8 cellular contexts compared by ENCODE assay signal in the genomic region with DNA sequence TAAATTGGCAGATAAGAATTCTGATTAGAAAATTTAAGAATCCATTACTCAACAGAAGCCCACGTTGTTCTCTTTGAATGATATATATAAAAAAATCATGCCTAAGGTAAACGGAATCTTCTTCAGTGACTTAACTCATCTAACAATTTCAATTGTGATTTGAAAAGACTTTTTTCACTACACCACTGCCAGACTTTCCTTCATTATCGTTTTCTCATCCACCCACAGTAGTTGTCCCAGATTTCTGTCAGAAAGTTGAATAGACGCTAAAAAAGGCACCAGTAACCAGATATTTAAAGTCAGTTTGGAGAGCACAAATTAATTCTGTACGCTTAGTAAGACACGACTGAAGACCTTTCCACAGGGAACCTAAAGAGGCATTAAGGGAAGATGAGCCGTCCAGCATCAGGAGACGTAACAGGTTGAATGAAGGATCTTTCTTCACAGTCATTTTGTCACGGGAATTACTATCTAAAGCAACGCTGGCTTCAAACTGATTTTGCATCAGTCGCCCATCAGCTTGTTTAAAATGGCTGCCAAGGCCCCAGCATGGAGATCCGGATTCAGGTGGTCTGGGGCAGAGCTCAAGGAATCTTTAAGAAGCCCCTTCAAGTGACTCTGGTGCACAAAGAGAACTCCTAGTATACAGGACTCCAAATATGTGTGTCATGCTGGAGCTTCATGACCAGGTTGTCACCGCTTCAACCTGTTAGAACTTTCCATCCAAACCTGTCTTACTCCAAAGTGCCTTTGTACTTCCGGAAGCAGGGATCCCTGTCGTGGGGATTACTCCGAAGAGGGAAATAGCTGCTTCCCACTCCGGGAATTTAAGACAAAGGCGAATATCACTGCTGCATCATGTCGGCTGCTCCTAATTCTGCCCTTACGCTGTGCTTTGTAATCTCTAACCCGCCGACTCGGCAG. TPM values are rescaled to one million over a fixed set of nuclear protein-coding genes. Genes with fewer than 3 reads are reported as not detected.
DNase-seq lines count a peak whose midpoint lies in the region; ATAC-seq, FAIRE-seq and TF ChIP-seq lines count a peak whose summit lies in the region.

No MANE protein-coding gene starts in this region.

- H3K56ac ChIP-seq in H1 (replicated peaks; ENCODE audit: insufficient read length, low read depth, low read length) = no peak overlapping the region

- peak overlapping the region; percentile 63 for H3K27ac ChIP-seq in RWPE2 (ENCODE audit: poor library complexity, severe bottlenecking)
- H3K27ac ChIP-seq in H1 (ENCODE audit: low read depth, low read length) = peak overlapping the region; percentile 68

- POLR2A ChIA-PET in H1 (lab: Charles Lee; ENCODE audit: partially characterized antibody) = interaction anchor here (0.7 to 3.3 kb wide), 10 partner anchors 9 to 142 kb away, joined by 3 to 19 read pairs (median 6); no protein-coding TSS in a partner anchor

- H4K5ac ChIP-seq in H1 (ENCODE audit: insufficient read length, low read depth, low read length) = peak overlapping the region; percentile 20

- peaks cover 10% of the 10 kb centered on the region; the same call in 1 of the 2 replicates for H3K23me2 ChIP-seq in H1 (ENCODE audit: low read depth, low read length)

- no peak overlapping the region for H2AK5ac ChIP-seq in H1 (ENCODE audit: low read depth, low read length)

- no peak for TF ChIP-seq CTCF in RWPE2 (IDR thresholded peaks at IDR 0.05; ENCODE audit: poor library complexity, severe bottlenecking)
- TF ChIP-seq CTCF in H1 (IDR thresholded peaks at IDR 0.05; ENCODE audit: control extremely low read depth in 1 of 3, insufficient read depth in 1 of 3, low read depth in 1 of 3, low read length in 3 of 3) = no peak

- peak overlapping the region; percentile 91 for H2BK5ac ChIP-seq in H1 (ENCODE audit: low read depth, low read length)

- peak; percentile 49 to 76 for TF ChIP-seq POLR2A in H1 (IDR thresholded peaks at IDR 0.05; ENCODE audit: control extremely low read depth in 1 of 2, low read depth in 2 of 2, low read length in 2 of 2)

- no peak for DNase-seq in activated naive CD4-positive, alpha-beta T cell treated with anti-CD3 and anti-CD28 coated beads, Interleukin-2, amount 10 ng/mL, durations not matched to agents 7 days and 5 days
- DNase-seq in activated naive CD4-positive, alpha-beta T cell treated with anti-CD3 and anti-CD28 coated beads, Interleukin-2, amount 50 U/mL, for 16 hours = no peak
- DNase-seq in RWPE2 (ENCODE audit: low spot score) = no peak
- peak in 1 of 2 experiments; percentile 58 for DNase-seq in H1 (ENCODE audit: low read depth in 1 of 2, low spot score in 2 of 2)
- DNase-seq in myocyte (ENCODE audit: low read depth) = peak; percentile 51
- no peak for DNase-seq in NCI-H2171 treated with DMSO at 0.1 percent for 48 hours (lab: John Stamatoyannopoulos, UW)
- no peak for DNase-seq in kidney glomerular epithelial cell (lab: John Stamatoyannopoulos, UW)

- H3K27ac Mint-ChIP-seq in activated naive CD4-positive, alpha-beta T cell treated with anti-CD3 and anti-CD28 coated beads, Interleukin-2, amount 10 ng/mL, durations not matched to agents 7 days and 5 days = peak overlapping the region; percentile 93

- H2AFZ ChIP-seq in H1 (ENCODE audit: low read length) = 0 out of 2 replicates have a peak overlapping the region, but pooled peaks have one; percentile 4

- TF ChIP-seq RAD21 in H1 (IDR thresholded peaks at IDR 0.05 in 1 of 2, conservative IDR thresholded peaks at IDR 0.05 in 1 of 2; ENCODE audit: low read depth in 2 of 2, low read length in 2 of 2) = no peak

- no peak overlapping the region for H3K23ac ChIP-seq in H1 (ENCODE audit: insufficient read length)

- H3K9me3 ChIP-seq in RWPE2 (ENCODE audit: severe bottlenecking) (no peaks in the 10 kb centered on the region), H1 (ENCODE audit: insufficient read depth in 2 of 2, low read depth in 1 of 2, low read length in 1 of 2) (no peaks in the 10 kb centered on the region)

- peak overlapping the region; percentile 96 for H3K4me3 Mint-ChIP-seq in activated naive CD4-positive, alpha-beta T cell treated with anti-CD3 and anti-CD28 coated beads, Interleukin-2, amount 10 ng/mL, durations not matched to agents 7 days and 5 days

- WGBS in H1 (ENCODE audit: extremely low coverage in 1 of 2, insufficient coverage in 1 of 2, insufficient read length in 1 of 2, insufficient replicate concordance in 2 of 2, low coverage in 1 of 2, low lambda C conversion rate in 2 of 2, missing lambda C conversion rate in 1 of 2), 2 experiments = 31% methylated on average over 23 of the region's 23 CpGs; no CpG with 5 or more reads in 1 of the 2 experiments

- H3K4me1 ChIP-seq in RWPE2 (ENCODE audit: insufficient read depth, poor library complexity, severe bottlenecking) (peaks cover 10% of the 10 kb centered on the region), H1 (replicated peaks in 1 of 4; ENCODE audit: control insufficient read depth in 3 of 4, insufficient read depth in 4 of 4, low read length in 3 of 4) (peaks cover 0 to 8% (median 4%) of the 10 kb centered on the region in 4 experiments; a peak in 4 of 7 replicates)

- peak overlapping the region; percentile 95; the same call in 1 of the 2 replicates for H4K8ac ChIP-seq in H1 (ENCODE audit: extremely low read depth, insufficient read depth, low read length)

- H2BK20ac ChIP-seq in H1 (ENCODE audit: low read length) = no peak overlapping the region

- H3K27me3 Mint-ChIP-seq in activated naive CD4-positive, alpha-beta T cell treated with anti-CD3 and anti-CD28 coated beads, Interleukin-2, amount 10 ng/mL, durations not matched to agents 7 days and 5 days = peaks cover 24% of the 10 kb centered on the region

- H3K9me3 Mint-ChIP-seq in activated naive CD4-positive, alpha-beta T cell treated with anti-CD3 and anti-CD28 coated beads, Interleukin-2, amount 10 ng/mL, durations not matched to agents 7 days and 5 days = no peaks in the 10 kb centered on the region

- peak overlapping the region; percentile 12 for H4K91ac ChIP-seq in H1 (replicated peaks; ENCODE audit: insufficient read length, low read length)

- H3K14ac ChIP-seq in H1 (ENCODE audit: insufficient read length) = no peak overlapping the region

- H3K4me3 ChIP-seq in RWPE2 (ENCODE audit: severe bottlenecking) (peak overlapping the region; percentile 56), H1 (ENCODE audit: extremely low read depth in 1 of 4, insufficient read depth in 2 of 4, low read depth in 3 of 4, low read length in 4 of 4) (peak overlapping the region; percentile 85 to 96 (median 88))

- no peak overlapping the region for H2BK15ac ChIP-seq in H1 (ENCODE audit: low read length)

- H4K20me1 ChIP-seq in H1 (replicated peaks in 1 of 2; ENCODE audit: control insufficient read depth in 1 of 2, insufficient read depth in 2 of 2, low read length in 2 of 2) = no peaks in the 10 kb centered on the region

- H2BK12ac ChIP-seq in H1 (ENCODE audit: low read depth, low read length) = peak overlapping the region; percentile 64; the same call in 1 of the 2 replicates

- peaks cover 56% of the 10 kb centered on the region for H3K4me1 Mint-ChIP-seq in activated naive CD4-positive, alpha-beta T cell treated with anti-CD3 and anti-CD28 coated beads, Interleukin-2, amount 10 ng/mL, durations not matched to agents 7 days and 5 days

- no peak overlapping the region for H2BK120ac ChIP-seq in H1 (replicated peaks; ENCODE audit: low read depth, low read length)

- CTCF ChIA-PET in activated naive CD4-positive, alpha-beta T cell treated with anti-CD3 and anti-CD28 coated beads, Interleukin-2, amount 10 ng/mL, durations not matched to agents 7 days and 5 days (lab: Charles Lee) = interaction anchor here (0.7 to 2.1 kb wide), 4 partner anchors 9 to 78 kb away, joined by 3 to 7 read pairs (median 4); no protein-coding TSS in a partner anchor
- CTCF ChIA-PET in H1 (lab: Charles Lee; ENCODE audit: partially characterized antibody) = interaction anchor here (0.7 to 1.5 kb wide), 7 partner anchors 8 to 554 kb away, joined by 3 to 7 read pairs (median 3); no protein-coding TSS in a partner anchor

- no peaks in the 10 kb centered on the region for H3K27me3 ChIP-seq in RWPE2 (ENCODE audit: insufficient read depth, poor library complexity, severe bottlenecking)
- peaks cover 0 to 9% (median 5%) of the 10 kb centered on the region in 4 experiments; a peak in 3 of 7 replicates for H3K27me3 ChIP-seq in H1 (replicated peaks in 1 of 4; ENCODE audit: control insufficient read depth in 3 of 4, extremely low read depth in 1 of 4, insufficient read depth in 3 of 4, low read length in 3 of 4)

- no peak overlapping the region for H3K4ac ChIP-seq in H1 (replicated peaks; ENCODE audit: insufficient read length, low read depth, low read length)

- FAIRE-seq in H1 (lab: Jason Lieb, UNC) = peak; percentile 50

- H3K36me3 ChIP-seq in RWPE2 (ENCODE audit: low read depth) = peaks cover 24% of the 10 kb centered on the region
- H3K36me3 ChIP-seq in H1 (ENCODE audit: control insufficient read depth in 2 of 4, insufficient read depth in 4 of 4, low read length in 3 of 4) = no peaks in the 10 kb centered on the region; a peak in 1 of 8 replicates

- peaks cover 12% of the 10 kb centered on the region for H3K36me3 Mint-ChIP-seq in activated naive CD4-positive, alpha-beta T cell treated with anti-CD3 and anti-CD28 coated beads, Interleukin-2, amount 10 ng/mL, durations not matched to agents 7 days and 5 days

- H3K9ac ChIP-seq in H1 (replicated peaks in 1 of 4; ENCODE audit: extremely low read depth in 1 of 4, low read depth in 3 of 4, low read length in 3 of 4) = peak overlapping the region; percentile 83 to 96 (median 91)

- no peaks in the 10 kb centered on the region; the same call in 1 of the 2 replicates for H3K79me1 ChIP-seq in H1 (ENCODE audit: low read depth, low read length)

- no peak for TF ChIP-seq EP300 in H1 (IDR thresholded peaks at IDR 0.05; ENCODE audit: borderline replicate concordance in 1 of 2, low read depth in 2 of 2, low read length in 2 of 2)

- peak overlapping the region; percentile 80 to 99 for H3K4me2 ChIP-seq in H1 (ENCODE audit: insufficient read depth in 1 of 2, low read depth in 2 of 2, low read length in 2 of 2)

- ATAC-seq in RWPE2 (ENCODE audit: low read depth) = no peak; the same call in 2 of the 3 replicates
- no peak for ATAC-seq in GM18867 (IDR thresholded peaks at IDR 0.05; ENCODE audit: unreplicated experiment)

- peaks cover 0 to 44% of the 10 kb centered on the region in 2 experiments; a peak in 3 of 4 replicates for H3K79me2 ChIP-seq in H1 (ENCODE audit: control insufficient read depth in 1 of 2, insufficient read depth in 2 of 2, low read length in 2 of 2)

- H3K18ac ChIP-seq in H1 (ENCODE audit: extremely low read depth, low read length) = peak overlapping the region; percentile 52; the same call in 1 of the 2 replicates

RNA-seq across cellular contexts. Expression of gene HIGD1A, which starts 1.2 kb away (rescaled TPM):
- 94.7 and 95.4 TPM in 2 replicates for total RNA-seq in H1 (2021; fragmentation: NEBNext Ultra II Directional; extraction: Animal tissue kit (Norgen Biotek cat#: 25700))
- polyA plus RNA-seq in H1 (2011; rRNA removed) = 33.5 and 67.3 TPM in 2 replicates
- polyA plus RNA-seq in H1 (2011; cell fraction: cytosol; rRNA removed) = 106 TPM
- 7.9 TPM for polyA plus RNA-seq in H1 (2011; cell fraction: nucleus; rRNA removed)
- 60.1 to 100 TPM (median 79.3 TPM) in 4 replicates for polyA plus RNA-seq in H1 (2012, experiment 1 of 2)
- polyA plus RNA-seq in H1 (2012, experiment 2 of 2) = 55.6 TPM
- 97.9 TPM for polyA plus RNA-seq in H1 (2013, experiment 1 of 2)
- 106 TPM for polyA plus RNA-seq in H1 (2013, experiment 2 of 2)
- polyA minus RNA-seq in H1 (2011; rRNA and poly(A)+ RNA removed) = 22.6 and 37.3 TPM in 2 replicates
- polyA minus RNA-seq in H1 (2011; cell fraction: cytosol; rRNA and poly(A)+ RNA removed) = 27.4 TPM
- 17.6 TPM for polyA minus RNA-seq in H1 (2011; cell fraction: nucleus; rRNA and poly(A)+ RNA removed)
- 192 and 193 TPM in 2 replicates for total RNA-seq in myocyte
- polyA plus RNA-seq in myocyte (2012) = 106 TPM

RNA-seq across cellular contexts. Expression of gene ACKR2, which starts 6.1 kb away (rescaled TPM):
- total RNA-seq in H1 (2021; fragmentation: NEBNext Ultra II Directional; extraction: Animal tissue kit (Norgen Biotek cat#: 25700)) = 0.09 and 0.17 TPM in 2 replicates
- polyA plus RNA-seq in H1 (2011; rRNA removed) = 0.09 and 0.12 TPM in 2 replicates
- not detected for polyA plus RNA-seq in H1 (2011; cell fraction: cytosol; rRNA removed)
- 0.11 TPM for polyA plus RNA-seq in H1 (2011; cell fraction: nucleus; rRNA removed)
- polyA plus RNA-seq in H1 (2012, experiment 1 of 2) = 0.09 to 0.26 TPM (median 0.15 TPM) in 4 replicates
- polyA plus RNA-seq in H1 (2012, experiment 2 of 2) = not detected
- polyA plus RNA-seq in H1 (2013, experiment 1 of 2) = 0.22 TPM
- polyA plus RNA-seq in H1 (2013, experiment 2 of 2) = 0.09 TPM
- 0.28 and 0.80 TPM in 2 replicates for polyA minus RNA-seq in H1 (2011; rRNA and poly(A)+ RNA removed)
- polyA minus RNA-seq in H1 (2011; cell fraction: cytosol; rRNA and poly(A)+ RNA removed) = not detected
- polyA minus RNA-seq in H1 (2011; cell fraction: nucleus; rRNA and poly(A)+ RNA removed) = 1.4 TPM
- 0.11 TPM in 1 of 2 replicates, not detected in the other for total RNA-seq in myocyte
- 3.5 TPM for polyA plus RNA-seq in myocyte (2012)

RNA-seq across cellular contexts. Expression of gene CCDC13, which starts 30.1 kb away (rescaled TPM):
- not detected in 2 replicates for total RNA-seq in H1 (2021; fragmentation: NEBNext Ultra II Directional; extraction: Animal tissue kit (Norgen Biotek cat#: 25700))
- 0.06 and 0.09 TPM in 2 replicates for polyA plus RNA-seq in H1 (2011; rRNA removed)
- 0.47 TPM for polyA plus RNA-seq in H1 (2011; cell fraction: cytosol; rRNA removed)
- polyA plus RNA-seq in H1 (2011; cell fraction: nucleus; rRNA removed) = 0.63 TPM
- polyA plus RNA-seq in H1 (2012, experiment 1 of 2) = 0.17 to 0.50 TPM in 2 of 4 replicates, not detected in the others
- not detected for polyA plus RNA-seq in H1 (2012, experiment 2 of 2)
- polyA plus RNA-seq in H1 (2013, experiment 1 of 2) = 0.34 TPM
- 0.40 TPM for polyA plus RNA-seq in H1 (2013, experiment 2 of 2)
- 0.19 TPM in 1 of 2 replicates, not detected in the other for polyA minus RNA-seq in H1 (2011; rRNA and poly(A)+ RNA removed)
- polyA minus RNA-seq in H1 (2011; cell fraction: cytosol; rRNA and poly(A)+ RNA removed) = not detected
- polyA minus RNA-seq in H1 (2011; cell fraction: nucleus; rRNA and poly(A)+ RNA removed) = not detected
- 1.0 and 1.2 TPM in 2 replicates for total RNA-seq in myocyte
- 0.62 TPM for polyA plus RNA-seq in myocyte (2012)
